In the genomic region with DNA sequence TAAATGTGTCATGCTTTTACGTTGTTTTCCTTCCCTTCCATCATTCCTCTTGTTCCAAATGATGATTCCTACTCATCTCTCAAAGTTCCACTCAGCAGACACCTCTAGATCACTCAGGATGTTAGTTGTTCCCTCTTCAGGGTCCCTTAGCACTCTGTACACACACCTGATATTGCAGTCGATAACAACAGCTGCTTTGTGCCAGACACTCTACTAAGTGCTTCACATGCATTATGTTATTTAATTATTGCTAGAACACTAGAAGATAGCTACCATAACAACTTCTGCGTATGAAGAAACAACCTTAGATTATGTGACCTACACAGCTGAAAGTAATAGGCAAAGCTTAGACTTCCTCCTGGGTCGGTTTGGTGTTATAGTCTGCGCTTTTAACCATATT, we compare ENCODE assay signal across 32 cellular contexts. TPM values are rescaled to one million over a fixed set of nuclear protein-coding genes. Genes with fewer than 3 reads are reported as not detected.
DNase-seq lines count a peak whose midpoint lies in the region; ATAC-seq and TF ChIP-seq lines count a peak whose summit lies in the region.
"Had no signal": no experiment of that assay in that cellular context is flagged by ENCODE, and none has a peak within 500 bp of the region (broad histone marks: within the 10 kb centered on the region; RNA-seq: fewer than 3 reads in every experiment).

No MANE protein-coding gene starts in this region.

- no peaks in the 10 kb centered on the region for H3K27me3 Mint-ChIP-seq in nephron progenitor cell (ENCODE audit: low read depth, poor library complexity)
- no peaks in the 10 kb centered on the region for H3K27me3 Mint-ChIP-seq in CD4-positive, alpha-beta memory T cell
- H3K27me3 Mint-ChIP-seq: activated CD8-positive, alpha-beta T cell treated with anti-CD3 and anti-CD28 coated beads for 36 hours; progenitor cell of endocrine pancreas had no signal

- peak overlapping the region; percentile 0 for H3K27ac Mint-ChIP-seq in nephron progenitor cell
- H3K27ac Mint-ChIP-seq in CD4-positive, alpha-beta memory T cell, result peak overlapping the region in 3 of 7 donors; percentile 4 to 64 (median 6)
- H3K27ac Mint-ChIP-seq: activated CD8-positive, alpha-beta T cell treated with anti-CD3 and anti-CD28 coated beads for 36 hours; progenitor cell of endocrine pancreas; stimulated activated effector memory CD8-positive, alpha-beta T cell treated with anti-CD3 and anti-CD28 coated beads, Interleukin-12 subunit alpha, Interleukin-12 subunit beta, amount 100 ng/mL, for 72 hours; WTC11 had no signal

- peaks cover 59% of the 10 kb centered on the region for H3K36me3 Mint-ChIP-seq in nephron progenitor cell (ENCODE audit: low read depth)
- H3K36me3 Mint-ChIP-seq in CD4-positive, alpha-beta memory T cell, result peaks cover 36 to 70% of the 10 kb centered on the region in 2 donors

- H3K9me3 ChIP-seq in right atrium auricular region, result no peaks in the 10 kb centered on the region
- H3K9me3 ChIP-seq in CD4-positive, alpha-beta memory T cell (ENCODE audit: control insufficient read depth in 1 of 2, low read length in 2 of 2), result no peaks in the 10 kb centered on the region
- H3K9me3 ChIP-seq: esophagus squamous epithelium, neutrophil, sigmoid colon, upper lobe of left lung had no signal

- no peak for TF ChIP-seq CTCF in right atrium auricular region (IDR thresholded peaks at IDR 0.05)
- TF ChIP-seq CTCF in nephron progenitor cell (IDR thresholded peaks at IDR 0.05), result no peak

- POLR2A ChIA-PET in CD4-positive, alpha-beta memory T cell (lab: Charles Lee; ENCODE audit: partially characterized antibody), result no interaction called here

- peaks cover 29% of the 10 kb centered on the region for H3K36me3 ChIP-seq in right atrium auricular region
- H3K36me3 ChIP-seq in CD4-positive, alpha-beta memory T cell (ENCODE audit: insufficient read depth, low read length), result peaks cover 8% of the 10 kb centered on the region

- H3K9me3 Mint-ChIP-seq in nephron progenitor cell, result peaks cover 5% of the 10 kb centered on the region
- H3K9me3 Mint-ChIP-seq in CD4-positive, alpha-beta memory T cell, result no peaks in the 10 kb centered on the region
- H3K9me3 Mint-ChIP-seq: activated CD8-positive, alpha-beta T cell treated with anti-CD3 and anti-CD28 coated beads for 36 hours; stimulated activated effector memory CD8-positive, alpha-beta T cell treated with anti-CD3 and anti-CD28 coated beads, Interleukin-12 subunit alpha, Interleukin-12 subunit beta, amount 100 ng/mL, for 72 hours had no signal

- H3K4me3 ChIP-seq in right atrium auricular region, result no peak overlapping the region
- H3K4me3 ChIP-seq in CD4-positive, alpha-beta memory T cell (ENCODE audit: low read length in 2 of 2), result no peak overlapping the region
- H3K4me3 ChIP-seq: BLaER1, esophagus squamous epithelium, sigmoid colon, upper lobe of left lung had no signal

- intact Hi-C loops in Right ventricle myocardium inferior (cut with DNase I), result no loop called here
- intact Hi-C loops in CD4-positive, alpha-beta memory T cell (cut with micrococcal nuclease), result no loop called here

- ATAC-seq in Right ventricle myocardium inferior (peak; percentile 84), HG03469 (IDR thresholded peaks at IDR 0.05; ENCODE audit: unreplicated experiment) (no peak)
- ATAC-seq in activated CD4-positive, CD25-positive, alpha-beta regulatory T cell treated with anti-CD3 and anti-CD28 coated beads, Interleukin-2, amount 50 U/mL, for 24 hours, result no peak
- ATAC-seq: activated CD8-positive, alpha-beta T cell treated with anti-CD3 and anti-CD28 coated beads for 36 hours; HepG2; PC-3; stimulated activated effector memory CD8-positive, alpha-beta T cell treated with anti-CD3 and anti-CD28 coated beads, Interleukin-12 subunit alpha, Interleukin-12 subunit beta, amount 100 ng/mL, for 72 hours; WTC11 had no signal

- no peak overlapping the region for H3K4me3 Mint-ChIP-seq in nephron progenitor cell
- no peak overlapping the region for H3K4me3 Mint-ChIP-seq in CD4-positive, alpha-beta memory T cell
- H3K4me3 Mint-ChIP-seq: activated CD8-positive, alpha-beta T cell treated with anti-CD3 and anti-CD28 coated beads for 36 hours; stimulated activated effector memory CD8-positive, alpha-beta T cell treated with anti-CD3 and anti-CD28 coated beads, Interleukin-12 subunit alpha, Interleukin-12 subunit beta, amount 100 ng/mL, for 72 hours; WTC11 had no signal

- DNase-seq in Right ventricle myocardium inferior (ENCODE audit: missing footprints) (no peak), right atrium auricular region (ENCODE audit: low spot score) (no peak), NCI-H1105 (lab: John Stamatoyannopoulos, UW) (peak; percentile 22), SK-N-DZ (ENCODE audit: low spot score) (peak; percentile 87), nephron progenitor cell (no peak)
- no peak for DNase-seq in CD4-positive, alpha-beta memory T cell
- DNase-seq: activated CD8-positive, alpha-beta T cell treated with anti-CD3 and anti-CD28 coated beads for 36 hours; activated effector memory CD4-positive, alpha-beta T cell treated with Interleukin-2 at 50 U/mL for 16 hours; central memory CD4-positive, alpha-beta T cell; COR-L47; dermis blood vessel endothelial cell; esophagus squamous epithelium; foreskin melanocyte; Kasumi-1; mesendoderm; NCI-H2081; NCI-H524; NK-92 treated with Interleukin-12 subunit alpha and Interleukin-12 subunit beta, amount 100 ng/mL, for 24 hours; PC-3; sigmoid colon; stimulated activated CD4-positive, alpha-beta T cell treated with anti-CD3 and anti-CD28 coated beads, Interleukin-4, amount 100 ng/mL, for 24 hours; SW 1271; T1000; upper lobe of left lung had no signal

- no peak overlapping the region for H3K27ac ChIP-seq in right atrium auricular region
- no peak overlapping the region for H3K27ac ChIP-seq in CD4-positive, alpha-beta memory T cell (ENCODE audit: low read depth, low read length)
- H3K27ac ChIP-seq: BLaER1, esophagus squamous epithelium, neutrophil, sigmoid colon, upper lobe of left lung had no signal

- H3K4me1 Mint-ChIP-seq in nephron progenitor cell, result peaks cover 6% of the 10 kb centered on the region
- peaks cover 0 to 3% (median 0%) of the 10 kb centered on the region in 4 donors for H3K4me1 Mint-ChIP-seq in CD4-positive, alpha-beta memory T cell
- H3K4me1 Mint-ChIP-seq: WTC11 had no signal

- CTCF ChIA-PET in CD4-positive, alpha-beta memory T cell (lab: Charles Lee; ENCODE audit: partially characterized antibody), result no interaction called here

- H3K4me1 ChIP-seq in right atrium auricular region, result peaks cover 0 to 4% of the 10 kb centered on the region in 2 donors
- H3K4me1 ChIP-seq in CD4-positive, alpha-beta memory T cell (ENCODE audit: insufficient read depth, low read length), result no peaks in the 10 kb centered on the region
- H3K4me1 ChIP-seq: BLaER1, sigmoid colon had no signal

- H3K27me3 ChIP-seq in right atrium auricular region, result no peaks in the 10 kb centered on the region
- no peaks in the 10 kb centered on the region for H3K27me3 ChIP-seq in CD4-positive, alpha-beta memory T cell (ENCODE audit: insufficient read depth, low read length)
- H3K27me3 ChIP-seq: BLaER1, esophagus squamous epithelium, neutrophil, sigmoid colon, upper lobe of left lung had no signal

RNA-seq across cellular contexts. Expression of gene PCBD1, which starts 29.6 kb away (rescaled TPM):
- total RNA-seq in Right ventricle myocardium inferior, result 155 TPM
- total RNA-seq in right atrium auricular region, result 10 to 100 TPM; 79.4 to 98.6 TPM
- polyA plus RNA-seq in SK-N-DZ (2014; cell fraction: cytosol; rRNA removed), result 66.6 and 75.1 TPM in 2 replicates
- 51.6 and 51.8 TPM in 2 replicates for polyA plus RNA-seq in SK-N-DZ (2014; cell fraction: nucleus; rRNA removed)
- total RNA-seq in CD4-positive, alpha-beta memory T cell, result 10 to 100 TPM; 12.4 to 14.7 TPM
- 10 to 100 TPM; 21.2 to 22.5 TPM for polyA plus RNA-seq in CD4-positive, alpha-beta memory T cell

RNA-seq across cellular contexts. Expression of gene SGPL1, which starts 43.0 kb away (rescaled TPM):
- total RNA-seq in Right ventricle myocardium inferior, result 13.1 TPM
- 1 to 10 TPM; 8.9 to 9.7 TPM for total RNA-seq in right atrium auricular region
- 33.1 and 35.1 TPM in 2 replicates for polyA plus RNA-seq in SK-N-DZ (2014; cell fraction: cytosol; rRNA removed)
- 27.0 and 36.4 TPM in 2 replicates for polyA plus RNA-seq in SK-N-DZ (2014; cell fraction: nucleus; rRNA removed)
- total RNA-seq in CD4-positive, alpha-beta memory T cell, result 10 to 100 TPM; 29.6 to 32.2 TPM
- polyA plus RNA-seq in CD4-positive, alpha-beta memory T cell, result 10 to 100 TPM; 14.3 to 14.7 TPM

Comparison
In these comparisons a context has a peak if more than half of its experiments do, and no peak if none do; other contexts are left out.
1. DNase-seq: peak in NCI-H1105 (single experiment) and SK-N-DZ (single experiment); none in Right ventricle myocardium inferior (single experiment), right atrium auricular region (single experiment), nephron progenitor cell (single experiment) and CD4-positive, alpha-beta memory T cell (0 of 5).